14 cellular contexts compared by ENCODE assay signal in genomic region chr6:39922821-39923220, GRCh38.
"Had no signal": no experiment of that assay in that cellular context is flagged by ENCODE, and none has a peak within 500 bp of the region (broad histone marks: within the 10 kb centered on the region; RNA-seq: fewer than 3 reads in every experiment).

No MANE protein-coding gene starts in this region.

- H3K36me3 Mint-ChIP-seq: activated naive CD8-positive, alpha-beta T cell treated with anti-CD3 and anti-CD28 coated beads, Interleukin-2, amount 10 ng/mL, durations not matched to agents 7 days and 5 days had no signal

- H3K27me3 ChIP-seq: body of pancreas, esophagus squamous epithelium, right atrium auricular region, stomach, tibial artery had no signal

- H3K4me3 Mint-ChIP-seq: activated naive CD8-positive, alpha-beta T cell treated with anti-CD3 and anti-CD28 coated beads, Interleukin-2, amount 10 ng/mL, durations not matched to agents 7 days and 5 days; effector memory CD8-positive, alpha-beta T cell had no signal

- H3K27ac ChIP-seq: right atrium auricular region had no signal

- DNase-seq: activated naive CD8-positive, alpha-beta T cell treated with anti-CD3 and anti-CD28 coated beads, Interleukin-2, amount 10 ng/mL, durations not matched to agents 7 days and 5 days; effector memory CD8-positive, alpha-beta T cell; esophagus squamous epithelium; left cardiac atrium; stimulated activated CD4-positive, alpha-beta T cell treated with anti-CD3 and anti-CD28 coated beads, Interleukin-15, amount 100 ng/mL, for 24 hours; stimulated activated CD4-positive, alpha-beta T cell treated with anti-CD3 and anti-CD28 coated beads, Interleukin-2, amount 100 ng/mL, for 48 hours had no signal

- H3K4me3 ChIP-seq: body of pancreas, esophagus squamous epithelium, lower lobe of right lung, right atrium auricular region, skin epidermis, stomach, tibial artery had no signal

- H3K27ac Mint-ChIP-seq: activated naive CD8-positive, alpha-beta T cell treated with anti-CD3 and anti-CD28 coated beads, Interleukin-2, amount 10 ng/mL, durations not matched to agents 7 days and 5 days; effector memory CD8-positive, alpha-beta T cell; progenitor cell of endocrine pancreas had no signal

- ATAC-seq: activated CD4-positive, CD25-positive, alpha-beta regulatory T cell treated with anti-CD3 and anti-CD28 coated beads, Interleukin-2, amount 50 U/mL, for 24 hours; effector memory CD8-positive, alpha-beta T cell had no signal

- H3K9me3 ChIP-seq: body of pancreas, esophagus squamous epithelium, lower lobe of right lung, right atrium auricular region, stomach, tibial artery had no signal

- H3K27me3 Mint-ChIP-seq: activated naive CD8-positive, alpha-beta T cell treated with anti-CD3 and anti-CD28 coated beads, Interleukin-2, amount 10 ng/mL, durations not matched to agents 7 days and 5 days; effector memory CD8-positive, alpha-beta T cell; progenitor cell of endocrine pancreas had no signal
